ENCODE assay signal across 8 cellular contexts in genomic region chr22:31748490-31748889, GRCh38. TPM values are rescaled to one million over a fixed set of nuclear protein-coding genes. Genes with fewer than 3 reads are reported as not detected.
A peak's percentile ranks its signal among the peaks of the same experiment; 100 is the strongest.
DNase-seq lines count a peak whose midpoint lies in the region; ATAC-seq, FAIRE-seq and TF ChIP-seq lines count a peak whose summit lies in the region.

No MANE protein-coding gene starts in this region.

- H3K4me3 ChIP-seq in left ventricle myocardium inferior (peak overlapping the region; percentile 99), keratinocyte (ENCODE audit: control insufficient read depth in 2 of 3, extremely low read depth in 1 of 3, insufficient read depth in 2 of 3, low read depth in 1 of 3, low read length in 3 of 3) (peak overlapping the region; percentile 70 to 97 (median 84)), upper lobe of right lung (peak overlapping the region; percentile 100)

- peaks cover 24% of the 10 kb centered on the region for H3K36me3 Mint-ChIP-seq in activated CD8-positive, alpha-beta T cell treated with anti-CD3 and anti-CD28 coated beads for 36 hours (ENCODE audit: low read depth)

- H3K27ac Mint-ChIP-seq in activated CD8-positive, alpha-beta T cell treated with anti-CD3 and anti-CD28 coated beads for 36 hours = peak overlapping the region; percentile 90

- H3K27ac ChIP-seq in left ventricle myocardium inferior (replicated peaks) = no peak overlapping the region
- H3K27ac ChIP-seq in keratinocyte (ENCODE audit: control insufficient read depth, insufficient read depth, low read length) = peak overlapping the region; percentile 78
- H3K27ac ChIP-seq in upper lobe of right lung = no peak overlapping the region

- H4K20me1 ChIP-seq in keratinocyte (ENCODE audit: control insufficient read depth, extremely low read depth, insufficient read depth, low read length) = no peaks in the 10 kb centered on the region

- TF ChIP-seq CTCF in left ventricle myocardium inferior (IDR thresholded peaks at IDR 0.05; ENCODE audit: borderline replicate concordance) (no peak), keratinocyte (optimal IDR thresholded peaks at IDR 0.05 in 1 of 3, IDR thresholded peaks at IDR 0.05 in 1 of 3, conservative IDR thresholded peaks at IDR 0.05 in 1 of 3; ENCODE audit: extremely low read depth in 1 of 3, insufficient read depth in 2 of 3, low read length in 3 of 3) (no peak), upper lobe of right lung (IDR thresholded peaks at IDR 0.05) (no peak)
- TF ChIP-seq CTCF in activated CD8-positive, alpha-beta T cell treated with anti-CD3 and anti-CD28 coated beads for 36 hours (IDR thresholded peaks at IDR 0.05) = no peak

- peak overlapping the region; percentile 89 for H3K4me3 Mint-ChIP-seq in activated CD8-positive, alpha-beta T cell treated with anti-CD3 and anti-CD28 coated beads for 36 hours

- no peaks in the 10 kb centered on the region for H3K27me3 Mint-ChIP-seq in activated CD8-positive, alpha-beta T cell treated with anti-CD3 and anti-CD28 coated beads for 36 hours

- H3K79me2 ChIP-seq in keratinocyte (ENCODE audit: control insufficient read depth, insufficient read depth, low read length) = peaks cover 48% of the 10 kb centered on the region

- no peaks in the 10 kb centered on the region for H3K27me3 ChIP-seq in left ventricle myocardium inferior (ENCODE audit: low read depth)
- H3K27me3 ChIP-seq in keratinocyte (ENCODE audit: control insufficient read depth, extremely low read depth, insufficient read depth, low read length) = no peaks in the 10 kb centered on the region
- H3K27me3 ChIP-seq in upper lobe of right lung = no peaks in the 10 kb centered on the region

- peaks cover 51% of the 10 kb centered on the region for H3K4me1 ChIP-seq in left ventricle myocardium inferior
- peaks cover 25% of the 10 kb centered on the region for H3K4me1 ChIP-seq in keratinocyte (ENCODE audit: control insufficient read depth, extremely low read depth, insufficient read depth, low read length)
- peaks cover 30% of the 10 kb centered on the region for H3K4me1 ChIP-seq in upper lobe of right lung

- H3K9ac ChIP-seq in keratinocyte (ENCODE audit: control insufficient read depth, extremely low read depth, insufficient read depth, low read length) = peak overlapping the region; percentile 90

- POLR2A ChIA-PET in activated CD8-positive, alpha-beta T cell treated with anti-CD3 and anti-CD28 coated beads for 36 hours (lab: Charles Lee) = interaction anchor here (0.6 kb wide), 2 partner anchors 21 to 125 kb away, joined by 3 read pairs; no protein-coding TSS in a partner anchor

- no peaks in the 10 kb centered on the region for H3K9me1 ChIP-seq in keratinocyte (ENCODE audit: control insufficient read depth, extremely low read depth, insufficient read depth, low read length)

- dilution Hi-C loops in keratinocyte (cut with MboI; ENCODE audit: extremely low pct_ligation_motif_present, low sequenced_read_pairs) = no loop called here

- no peak for FAIRE-seq in keratinocyte (lab: Jason Lieb, UNC)

- CTCF ChIA-PET in activated CD8-positive, alpha-beta T cell treated with anti-CD3 and anti-CD28 coated beads for 36 hours (lab: Charles Lee) = interaction anchor here (1.0 kb wide), 1 partner anchor 84 kb away, joined by 4 read pairs; no protein-coding TSS in a partner anchor

- H3K9me3 ChIP-seq in left ventricle myocardium inferior (replicated peaks) = no peaks in the 10 kb centered on the region
- no peaks in the 10 kb centered on the region for H3K9me3 ChIP-seq in keratinocyte (ENCODE audit: control insufficient read depth, low read depth, low read length)
- no peaks in the 10 kb centered on the region for H3K9me3 ChIP-seq in upper lobe of right lung

- H3K4me2 ChIP-seq in keratinocyte (ENCODE audit: control insufficient read depth, extremely low read depth, insufficient read depth, low read depth, low read length) = peak overlapping the region; percentile 77

- no peaks in the 10 kb centered on the region for H3K9me3 Mint-ChIP-seq in activated CD8-positive, alpha-beta T cell treated with anti-CD3 and anti-CD28 coated beads for 36 hours

- peaks cover 4% of the 10 kb centered on the region for H3K36me3 ChIP-seq in left ventricle myocardium inferior
- peaks cover 0 to 6% of the 10 kb centered on the region in 2 experiments for H3K36me3 ChIP-seq in keratinocyte (ENCODE audit: control insufficient read depth in 2 of 2, extremely low read depth in 1 of 2, insufficient read depth in 2 of 2, low read length in 2 of 2)
- H3K36me3 ChIP-seq in upper lobe of right lung = no peaks in the 10 kb centered on the region

- H3K4me1 Mint-ChIP-seq in activated CD8-positive, alpha-beta T cell treated with anti-CD3 and anti-CD28 coated beads for 36 hours (ENCODE audit: low read depth) = peaks cover 48% of the 10 kb centered on the region

- ATAC-seq in Right ventricle myocardium inferior (no peak), upper lobe of right lung (no peak)
- no peak for ATAC-seq in activated CD8-positive, alpha-beta T cell treated with anti-CD3 and anti-CD28 coated beads for 36 hours

- DNase-seq in left ventricle myocardium inferior = no peak
- DNase-seq in Right ventricle myocardium inferior (ENCODE audit: missing footprints) = no peak
- no peak for DNase-seq in activated CD8-positive, alpha-beta T cell treated with anti-CD3 and anti-CD28 coated beads for 36 hours
- DNase-seq in keratinocyte (ENCODE audit: low read depth, low spot score) = no peak
- DNase-seq in upper lobe of right lung = no peak
- DNase-seq in DMS53 (lab: John Stamatoyannopoulos, UW) = no peak
- no peak for DNase-seq in cerebellar cortex (ENCODE audit: low spot score)
- DNase-seq in stimulated activated CD4-positive, alpha-beta T cell treated with anti-CD3 and anti-CD28 coated beads, Interleukin-2, amount 100 ng/mL, for 48 hours = no peak

- no peak overlapping the region for H2AFZ ChIP-seq in keratinocyte (ENCODE audit: control insufficient read depth, low read length)

- intact Hi-C loops in left ventricle myocardium inferior (cut with micrococcal nuclease) (no loop called here), Right ventricle myocardium inferior (cut with DNase I) (loop anchor here (10.0 kb wide), 1 partner anchor 56 kb away; no protein-coding TSS in a partner anchor), upper lobe of right lung (cut with DNase I) (no loop called here)
- intact Hi-C loops in activated CD8-positive, alpha-beta T cell treated with anti-CD3 and anti-CD28 coated beads for 36 hours (cut with micrococcal nuclease) = no loop called here

RNA-seq across cellular contexts. Expression of gene PRR14L, which starts 1.4 kb away (rescaled TPM):
- total RNA-seq in left ventricle myocardium inferior (14.3 TPM), Right ventricle myocardium inferior (11.2 TPM), upper lobe of right lung (53.3 TPM)
- total RNA-seq in activated CD8-positive, alpha-beta T cell treated with anti-CD3 and anti-CD28 coated beads for 36 hours = 10 to 100 TPM; 40.2 to 45.1 TPM
- polyA plus RNA-seq in keratinocyte = 12.3 to 14.0 TPM (median 13.6 TPM) in 3 replicates
- 19.1 TPM for polyA plus RNA-seq in keratinocyte (2011; ENCODE audit: low read depth)
- 6.4 and 9.5 TPM in 2 replicates for polyA plus RNA-seq in keratinocyte (2011; cell fraction: cytosol; rRNA removed)
- 27.1 and 30.0 TPM in 2 replicates for polyA plus RNA-seq in keratinocyte (2011; cell fraction: nucleus; rRNA removed)
- polyA plus RNA-seq in keratinocyte (2012; ENCODE audit: low replicate concordance) = 11.1 and 13.5 TPM in 2 replicates
- polyA minus RNA-seq in keratinocyte = 46.6 to 61.2 TPM (median 49.5 TPM) in 3 replicates
- polyA minus RNA-seq in keratinocyte (2011; cell fraction: cytosol; rRNA and poly(A)+ RNA removed) = 20.3 TPM
- 49.2 and 74.6 TPM in 2 replicates for polyA minus RNA-seq in keratinocyte (2011; cell fraction: nucleus; rRNA and poly(A)+ RNA removed)

RNA-seq across cellular contexts. Expression of gene DEPDC5, which starts 5.3 kb away (rescaled TPM):
- 11.4 TPM for total RNA-seq in left ventricle myocardium inferior
- total RNA-seq in Right ventricle myocardium inferior = 10.9 TPM
- total RNA-seq in activated CD8-positive, alpha-beta T cell treated with anti-CD3 and anti-CD28 coated beads for 36 hours = 10 to 100 TPM; 31.6 to 36.4 TPM
- 6.5 to 9.7 TPM (median 7.6 TPM) in 3 replicates for polyA plus RNA-seq in keratinocyte
- polyA plus RNA-seq in keratinocyte (2011; ENCODE audit: low read depth) = 9.0 TPM
- polyA plus RNA-seq in keratinocyte (2011; cell fraction: cytosol; rRNA removed) = 3.4 and 3.6 TPM in 2 replicates
- 12.9 and 17.3 TPM in 2 replicates for polyA plus RNA-seq in keratinocyte (2011; cell fraction: nucleus; rRNA removed)
- 5.2 and 6.3 TPM in 2 replicates for polyA plus RNA-seq in keratinocyte (2012; ENCODE audit: low replicate concordance)
- polyA minus RNA-seq in keratinocyte = 17.3 to 33.6 TPM (median 18.3 TPM) in 3 replicates
- 7.7 TPM for polyA minus RNA-seq in keratinocyte (2011; cell fraction: cytosol; rRNA and poly(A)+ RNA removed)
- 13.1 and 27.9 TPM in 2 replicates for polyA minus RNA-seq in keratinocyte (2011; cell fraction: nucleus; rRNA and poly(A)+ RNA removed)
- 24.7 TPM for total RNA-seq in upper lobe of right lung
